Comparison of ENCODE assay signal across 2 cellular contexts in the genomic region with DNA sequence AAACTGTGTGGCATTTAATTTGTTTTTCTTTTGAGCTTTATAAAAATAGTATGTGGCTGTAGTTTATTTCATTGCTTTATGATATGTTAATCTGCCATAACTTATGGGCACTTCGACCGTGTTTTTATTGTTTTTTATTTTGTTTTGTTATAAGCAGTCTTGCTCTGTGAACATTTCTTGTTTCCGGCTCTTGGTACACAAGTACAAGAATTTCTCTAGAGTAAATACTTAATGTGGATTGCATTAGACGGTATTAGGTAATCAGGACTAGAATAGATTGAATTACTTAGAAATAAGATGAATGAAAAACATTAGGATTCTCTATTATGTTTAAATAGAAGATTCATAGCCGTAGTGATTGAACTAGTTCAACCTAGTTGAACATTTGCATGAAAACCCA.
TF ChIP-seq lines count a peak whose summit lies in the region.

No MANE protein-coding gene starts in this region.

TF ChIP-seq in SK-N-SH, 30 proteins besides CTCF, POLR2A, EP300 and RAD21 (continued from another document):
- TF ChIP-seq, protein P1, sequence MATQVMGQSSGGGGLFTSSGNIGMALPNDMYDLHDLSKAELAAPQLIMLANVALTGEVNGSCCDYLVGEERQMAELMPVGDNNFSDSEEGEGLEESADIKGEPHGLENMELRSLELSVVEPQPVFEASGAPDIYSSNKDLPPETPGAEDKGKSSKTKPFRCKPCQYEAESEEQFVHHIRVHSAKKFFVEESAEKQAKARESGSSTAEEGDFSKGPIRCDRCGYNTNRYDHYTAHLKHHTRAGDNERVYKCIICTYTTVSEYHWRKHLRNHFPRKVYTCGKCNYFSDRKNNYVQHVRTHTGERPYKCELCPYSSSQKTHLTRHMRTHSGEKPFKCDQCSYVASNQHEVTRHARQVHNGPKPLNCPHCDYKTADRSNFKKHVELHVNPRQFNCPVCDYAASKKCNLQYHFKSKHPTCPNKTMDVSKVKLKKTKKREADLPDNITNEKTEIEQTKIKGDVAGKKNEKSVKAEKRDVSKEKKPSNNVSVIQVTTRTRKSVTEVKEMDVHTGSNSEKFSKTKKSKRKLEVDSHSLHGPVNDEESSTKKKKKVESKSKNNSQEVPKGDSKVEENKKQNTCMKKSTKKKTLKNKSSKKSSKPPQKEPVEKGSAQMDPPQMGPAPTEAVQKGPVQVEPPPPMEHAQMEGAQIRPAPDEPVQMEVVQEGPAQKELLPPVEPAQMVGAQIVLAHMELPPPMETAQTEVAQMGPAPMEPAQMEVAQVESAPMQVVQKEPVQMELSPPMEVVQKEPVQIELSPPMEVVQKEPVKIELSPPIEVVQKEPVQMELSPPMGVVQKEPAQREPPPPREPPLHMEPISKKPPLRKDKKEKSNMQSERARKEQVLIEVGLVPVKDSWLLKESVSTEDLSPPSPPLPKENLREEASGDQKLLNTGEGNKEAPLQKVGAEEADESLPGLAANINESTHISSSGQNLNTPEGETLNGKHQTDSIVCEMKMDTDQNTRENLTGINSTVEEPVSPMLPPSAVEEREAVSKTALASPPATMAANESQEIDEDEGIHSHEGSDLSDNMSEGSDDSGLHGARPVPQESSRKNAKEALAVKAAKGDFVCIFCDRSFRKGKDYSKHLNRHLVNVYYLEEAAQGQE (IDR thresholded peaks at IDR 0.05; ENCODE audit: low read depth, low read length) = no peak
- TF ChIP-seq POLR2AphosphoS5 (IDR thresholded peaks at IDR 0.05; ENCODE audit: low read depth, low read length) (no peak), YY1 (IDR thresholded peaks at IDR 0.05; ENCODE audit: low read depth) (no peak)

TF ChIP-seq in SK-N-SH treated with all-trans-retinoic acid at 6 μM for 48 hours, 23 proteins besides CTCF, POLR2A, EP300 and RAD21 (continued from another document):
- TF ChIP-seq, protein P2, sequence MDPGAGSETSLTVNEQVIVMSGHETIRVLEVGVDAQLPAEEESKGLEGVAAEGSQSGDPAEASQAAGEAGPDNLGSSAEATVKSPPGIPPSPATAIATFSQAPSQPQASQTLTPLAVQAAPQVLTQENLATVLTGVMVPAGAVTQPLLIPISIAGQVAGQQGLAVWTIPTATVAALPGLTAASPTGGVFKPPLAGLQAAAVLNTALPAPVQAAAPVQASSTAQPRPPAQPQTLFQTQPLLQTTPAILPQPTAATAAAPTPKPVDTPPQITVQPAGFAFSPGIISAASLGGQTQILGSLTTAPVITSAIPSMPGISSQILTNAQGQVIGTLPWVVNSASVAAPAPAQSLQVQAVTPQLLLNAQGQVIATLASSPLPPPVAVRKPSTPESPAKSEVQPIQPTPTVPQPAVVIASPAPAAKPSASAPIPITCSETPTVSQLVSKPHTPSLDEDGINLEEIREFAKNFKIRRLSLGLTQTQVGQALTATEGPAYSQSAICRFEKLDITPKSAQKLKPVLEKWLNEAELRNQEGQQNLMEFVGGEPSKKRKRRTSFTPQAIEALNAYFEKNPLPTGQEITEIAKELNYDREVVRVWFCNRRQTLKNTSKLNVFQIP (CRISPR knock-in tag; IDR thresholded peaks at IDR 0.05; ENCODE audit: borderline replicate concordance, low read depth) = no peak
- TF ChIP-seq ESRRG (CRISPR knock-in tag; IDR thresholded peaks at IDR 0.05) = no peak
- no peak for TF ChIP-seq ZNF8 (CRISPR knock-in tag; IDR thresholded peaks at IDR 0.05)
